Comparison of ENCODE assay signal across 1 cellular context in the genomic region with DNA sequence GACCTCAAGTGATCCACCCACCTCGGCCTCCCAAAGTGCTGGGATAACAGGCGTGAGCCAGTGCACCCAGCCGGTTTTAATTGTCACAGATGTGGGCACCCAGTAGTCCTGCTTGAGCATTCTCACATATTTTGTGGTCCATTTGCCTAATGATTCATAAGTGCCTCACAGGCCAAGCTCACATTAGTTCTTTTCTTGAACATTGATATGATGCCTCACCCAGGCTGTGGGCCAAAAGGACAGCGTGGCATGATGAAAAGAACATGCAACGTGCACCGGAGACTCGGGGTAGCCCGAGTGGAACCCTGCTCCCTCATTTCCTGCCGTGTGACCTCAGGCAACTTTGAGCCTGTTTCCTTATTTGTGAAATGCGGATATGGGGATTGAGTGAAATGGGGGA.
TF ChIP-seq lines count a peak whose summit lies in the region.

No MANE protein-coding gene starts in this region.

TF ChIP-seq in GM23338, 12 proteins besides CTCF, POLR2A, EP300 and RAD21 (continued from another document):
- TF ChIP-seq REST (IDR thresholded peaks at IDR 0.05; ENCODE audit: unreplicated experiment) (no peak), JUNB (IDR thresholded peaks at IDR 0.05; ENCODE audit: unreplicated experiment) (no peak), POLR2AphosphoS5 (IDR thresholded peaks at IDR 0.05; ENCODE audit: low read depth) (no peak), CREB1 (CRISPR knock-in tag; IDR thresholded peaks at IDR 0.05; ENCODE audit: low read depth) (no peak), ZNF114 (CRISPR knock-in tag; IDR thresholded peaks at IDR 0.05) (no peak), EZH2 (IDR thresholded peaks at IDR 0.05; ENCODE audit: low read depth, unreplicated experiment) (no peak)
- TF ChIP-seq, protein P1, sequence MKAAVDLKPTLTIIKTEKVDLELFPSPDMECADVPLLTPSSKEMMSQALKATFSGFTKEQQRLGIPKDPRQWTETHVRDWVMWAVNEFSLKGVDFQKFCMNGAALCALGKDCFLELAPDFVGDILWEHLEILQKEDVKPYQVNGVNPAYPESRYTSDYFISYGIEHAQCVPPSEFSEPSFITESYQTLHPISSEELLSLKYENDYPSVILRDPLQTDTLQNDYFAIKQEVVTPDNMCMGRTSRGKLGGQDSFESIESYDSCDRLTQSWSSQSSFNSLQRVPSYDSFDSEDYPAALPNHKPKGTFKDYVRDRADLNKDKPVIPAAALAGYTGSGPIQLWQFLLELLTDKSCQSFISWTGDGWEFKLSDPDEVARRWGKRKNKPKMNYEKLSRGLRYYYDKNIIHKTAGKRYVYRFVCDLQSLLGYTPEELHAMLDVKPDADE (IDR thresholded peaks at IDR 0.05): no peak
